In genomic region chr19:341386-342127, GRCh38 we compare ENCODE assay signal across 12 cellular contexts. TPM values are rescaled to one million over a fixed set of nuclear protein-coding genes. Genes with fewer than 3 reads are reported as not detected.
A peak's percentile ranks its signal among the peaks of the same experiment; 100 is the strongest.
DNase-seq lines count a peak whose midpoint lies in the region.
"Had no signal": no experiment of that assay in that cellular context is flagged by ENCODE, and none has a peak within 500 bp of the region (broad histone marks: within the 10 kb centered on the region; RNA-seq: fewer than 3 reads in every experiment).

No MANE protein-coding gene starts in this region.

- H3K79me1 ChIP-seq in mesenchymal stem cell (replicated peaks; ENCODE audit: low read length, poor library complexity, severe bottlenecking): peaks cover 7% of the 10 kb centered on the region

- no peak overlapping the region for H3K27ac Mint-ChIP-seq in activated naive CD8-positive, alpha-beta T cell
- no peak overlapping the region for H3K27ac Mint-ChIP-seq in activated naive CD8-positive, alpha-beta T cell treated with anti-CD3 and anti-CD28 coated beads for 36 hours

- peak overlapping the region; percentile 35 for H3K4me3 Mint-ChIP-seq in activated naive CD8-positive, alpha-beta T cell
- no peak overlapping the region for H3K4me3 Mint-ChIP-seq in activated naive CD8-positive, alpha-beta T cell treated with anti-CD3 and anti-CD28 coated beads for 36 hours

- no peak overlapping the region for H2BK120ac ChIP-seq in mesenchymal stem cell (ENCODE audit: low read depth, low read length)

- H3K4ac ChIP-seq in mesenchymal stem cell (ENCODE audit: low read depth in 1 of 2, low read length in 2 of 2): no peak overlapping the region

- H2BK12ac ChIP-seq in mesenchymal stem cell (ENCODE audit: low read length in 2 of 2): no peak overlapping the region

- peaks cover 4% of the 10 kb centered on the region for H3K36me3 ChIP-seq in adipocyte (ENCODE audit: control insufficient read depth, insufficient read depth, low read length, severe bottlenecking)
- peaks cover 15 to 18% of the 10 kb centered on the region in 2 experiments for H3K36me3 ChIP-seq in mesenchymal stem cell (ENCODE audit: control insufficient read depth in 1 of 2, insufficient read depth in 2 of 2, low read depth in 1 of 2, low read length in 2 of 2)

- H3K27ac ChIP-seq in mesenchymal stem cell (ENCODE audit: low read length, poor library complexity, severe bottlenecking): no peak overlapping the region
- H3K27ac ChIP-seq in substantia nigra (ENCODE audit: low read depth, low read length, poor library complexity, severe bottlenecking): peak overlapping the region; percentile 42

- H3K27me3 ChIP-seq in adipocyte (replicated peaks; ENCODE audit: control insufficient read depth, insufficient read depth, low read length): no peaks in the 10 kb centered on the region
- no peaks in the 10 kb centered on the region for H3K27me3 ChIP-seq in mesenchymal stem cell (ENCODE audit: control insufficient read depth in 1 of 2, insufficient read depth in 1 of 2, low read length in 2 of 2)

- no peak overlapping the region for H2AK5ac ChIP-seq in mesenchymal stem cell (ENCODE audit: low read length, severe bottlenecking)

- H2BK5ac ChIP-seq in mesenchymal stem cell (ENCODE audit: low read depth, low read length, poor library complexity, severe bottlenecking): no peak overlapping the region

- H3K4me2 ChIP-seq in mesenchymal stem cell (ENCODE audit: low read length, poor library complexity, severe bottlenecking): no peak overlapping the region

- H3K4me1 ChIP-seq in adipocyte (ENCODE audit: control insufficient read depth, insufficient read depth, low read length) (peaks cover 33% of the 10 kb centered on the region), mesenchymal stem cell (ENCODE audit: control insufficient read depth, insufficient read depth, low read depth, low read length) (peaks cover 35% of the 10 kb centered on the region)

- peaks cover 73% of the 10 kb centered on the region for H3K4me1 Mint-ChIP-seq in activated naive CD8-positive, alpha-beta T cell (ENCODE audit: low read depth)
- peaks cover 58% of the 10 kb centered on the region for H3K4me1 Mint-ChIP-seq in activated naive CD8-positive, alpha-beta T cell treated with anti-CD3 and anti-CD28 coated beads for 36 hours

- no peak for DNase-seq in activated naive CD8-positive, alpha-beta T cell treated with anti-CD3 and anti-CD28 coated beads for 36 hours
- DNase-seq in adipocyte (ENCODE audit: low read depth): no peak
- no peak for DNase-seq in mesenchymal stem cell
- no peak for DNase-seq in substantia nigra (lab: John Stamatoyannopoulos, UW)
- DNase-seq in kidney glomerular epithelial cell (lab: John Stamatoyannopoulos, UW): no peak
- no peak for DNase-seq in NCI-H1436 (lab: John Stamatoyannopoulos, UW)
- DNase-seq in EL: no peak
- DNase-seq: NCI-H1048; NCI-H748 treated with DMSO at 0.1 percent for 48 hours; stimulated activated CD4-positive, alpha-beta T cell treated with anti-CD3 and anti-CD28 coated beads, Interleukin-4, amount 100 ng/mL, for 24 hours; T1000 had no signal

- no peaks in the 10 kb centered on the region for H3K27me3 Mint-ChIP-seq in activated naive CD8-positive, alpha-beta T cell
- H3K27me3 Mint-ChIP-seq in activated naive CD8-positive, alpha-beta T cell treated with anti-CD3 and anti-CD28 coated beads for 36 hours: peaks cover 14% of the 10 kb centered on the region

- 94% methylated on average over 12 of the region's 12 CpGs for WGBS in mesenchymal stem cell

- no peak overlapping the region for H3K9ac ChIP-seq in adipocyte (ENCODE audit: low read length)
- H3K9ac ChIP-seq in mesenchymal stem cell (ENCODE audit: low read length): peak overlapping the region; percentile 95

- no peak overlapping the region for H4K8ac ChIP-seq in mesenchymal stem cell (ENCODE audit: low read length)

- H2AFZ ChIP-seq in mesenchymal stem cell (ENCODE audit: low read depth, low read length): no peak overlapping the region

- H3K14ac ChIP-seq in mesenchymal stem cell (ENCODE audit: low read length in 2 of 2): no peak overlapping the region

- H3K23ac ChIP-seq in mesenchymal stem cell (ENCODE audit: low read length in 2 of 2): peak overlapping the region in 1 of 2 experiments; percentile 91

- H3K4me3 ChIP-seq in adipocyte (ENCODE audit: low read length) (peak overlapping the region; percentile 86), mesenchymal stem cell (ENCODE audit: insufficient read depth in 1 of 2, low read depth in 1 of 2, low read length in 2 of 2) (peak overlapping the region in 1 of 2 experiments; percentile 86)

- H3K9me3 ChIP-seq in adipocyte (ENCODE audit: control insufficient read depth, low read length): no peaks in the 10 kb centered on the region
- H3K9me3 ChIP-seq in mesenchymal stem cell (ENCODE audit: control insufficient read depth, low read length): no peaks in the 10 kb centered on the region

- peaks cover 11% of the 10 kb centered on the region for H3K36me3 Mint-ChIP-seq in activated naive CD8-positive, alpha-beta T cell
- peaks cover 46% of the 10 kb centered on the region for H3K36me3 Mint-ChIP-seq in activated naive CD8-positive, alpha-beta T cell treated with anti-CD3 and anti-CD28 coated beads for 36 hours

- H3K18ac ChIP-seq in mesenchymal stem cell (ENCODE audit: low read depth in 1 of 2, low read length in 2 of 2): no peak overlapping the region

- H3K9me3 Mint-ChIP-seq in activated naive CD8-positive, alpha-beta T cell (ENCODE audit: low read depth): no peaks in the 10 kb centered on the region
- peaks cover 7% of the 10 kb centered on the region for H3K9me3 Mint-ChIP-seq in activated naive CD8-positive, alpha-beta T cell treated with anti-CD3 and anti-CD28 coated beads for 36 hours

- no peak overlapping the region for H4K91ac ChIP-seq in mesenchymal stem cell (ENCODE audit: low read length)

- H2BK15ac ChIP-seq in mesenchymal stem cell (ENCODE audit: low read depth, poor library complexity, severe bottlenecking): no peak overlapping the region

RNA-seq across cellular contexts. Expression of gene MIER2, which starts 3.0 kb away (rescaled TPM):
- 10 to 100 TPM; 17.2 to 18.6 TPM for total RNA-seq in activated naive CD8-positive, alpha-beta T cell treated with anti-CD3 and anti-CD28 coated beads for 36 hours
- 32.6 TPM for polyA plus RNA-seq in mesenchymal stem cell (2013, experiment 1 of 2)
- 31.7 TPM for polyA plus RNA-seq in mesenchymal stem cell (2013, experiment 2 of 2)

RNA-seq across cellular contexts. Expression of gene PLPP2, which starts 50.4 kb away (rescaled TPM):
- not detected for total RNA-seq in activated naive CD8-positive, alpha-beta T cell treated with anti-CD3 and anti-CD28 coated beads for 36 hours
- 4.8 TPM for polyA plus RNA-seq in mesenchymal stem cell (2013, experiment 1 of 2)
- 5.1 TPM for polyA plus RNA-seq in mesenchymal stem cell (2013, experiment 2 of 2)
